ENCODE assay signal across 19 cellular contexts in genomic region chr20:20443509-20443908, GRCh38.
DNase-seq lines count a peak whose midpoint lies in the region; ATAC-seq and TF ChIP-seq lines count a peak whose summit lies in the region.
"Had no signal": no experiment of that assay in that cellular context is flagged by ENCODE, and none has a peak within 500 bp of the region (broad histone marks: within the 10 kb centered on the region; RNA-seq: fewer than 3 reads in every experiment).

No MANE protein-coding gene starts in this region.

- H3K27me3 ChIP-seq in body of pancreas (no peaks in the 10 kb centered on the region), spleen (replicated peaks in 1 of 7) (no peaks in the 10 kb centered on the region)

- H3K4me3 ChIP-seq in body of pancreas, result no peak overlapping the region
- H3K4me3 ChIP-seq in spleen, result no peak overlapping the region
- H3K4me3 ChIP-seq: GM23248 had no signal

- H3K4me1 ChIP-seq in body of pancreas (peaks cover 15% of the 10 kb centered on the region), spleen (peaks cover 0 to 19% (median 2%) of the 10 kb centered on the region in 6 donors)

- H3K27ac ChIP-seq in body of pancreas (no peak overlapping the region), spleen (no peak overlapping the region)
- H3K27ac ChIP-seq: C4-2B, GM23248 had no signal

- 82 to 89% methylated on average over 4 of the region's 4 CpGs for WGBS in body of pancreas, 2 donors
- 53 to 84% (median 66%) methylated on average over 3 to 4 of the region's 4 CpGs for WGBS in spleen, 5 donors

- H3K9me3 ChIP-seq in body of pancreas (no peaks in the 10 kb centered on the region), spleen (no peaks in the 10 kb centered on the region)

- peak; percentile 9 for DNase-seq in A172 (ENCODE audit: low spot score)
- peak; percentile 7 for DNase-seq in CD1c-positive myeloid dendritic cell (ENCODE audit: extremely low spot score)
- peak; percentile 37 for DNase-seq in KBM-7
- DNase-seq in glomerular visceral epithelial cell (ENCODE audit: extremely low spot score), result peak; percentile 39
- DNase-seq in body of pancreas, result no peak
- DNase-seq in NK-92 treated with Interleukin-12 subunit alpha and Interleukin-12 subunit beta, amount 100 ng/mL, for 24 hours (lab: John Stamatoyannopoulos, UW), result no peak
- DNase-seq in spleen, result no peak
- DNase-seq in COR-L47 (lab: John Stamatoyannopoulos, UW), result no peak
- DNase-seq: DMS153, EL, GM23248, KG1, NCI-H1417 treated with DMSO at 0.1 percent for 48 hours, NCI-H187 treated with DMSO at 0.1 percent for 48 hours, NCI-H526, Right ventricle myocardium superior, SW 1271 had no signal

- no peak for TF ChIP-seq CTCF in body of pancreas (IDR thresholded peaks at IDR 0.05)
- no peak for TF ChIP-seq CTCF in spleen (IDR thresholded peaks at IDR 0.05 in 8 of 11, conservative IDR thresholded peaks at IDR 0.05 in 3 of 11)

- in situ Hi-C loops in KBM-7 (cut with MboI; ENCODE audit: low pct_unique_long_range_greater_than_20kb, low sequenced_read_pairs), result no loop called here

- intact Hi-C loops in body of pancreas (cut with DNase I), result no loop called here
- intact Hi-C loops in spleen (cut with DNase I; ENCODE audit: low total_unique reads), result no loop called here

- TF ChIP-seq POLR2A in body of pancreas (IDR thresholded peaks at IDR 0.05) (no peak), spleen (IDR thresholded peaks at IDR 0.05) (no peak)

- no peaks in the 10 kb centered on the region for H3K36me3 ChIP-seq in body of pancreas (replicated peaks in 1 of 2; ENCODE audit: insufficient read depth in 1 of 2, low read depth in 2 of 2)
- peaks cover 0 to 43% (median 0%) of the 10 kb centered on the region in 6 donors for H3K36me3 ChIP-seq in spleen

- ATAC-seq in body of pancreas, result no peak
- ATAC-seq: HCT116 had no signal

Comparison
In these comparisons a context has a peak if more than half of its experiments do, and no peak if none do; other contexts are left out.
1. DNase-seq: peak in A172 (single experiment), CD1c-positive myeloid dendritic cell (single experiment), KBM-7 (single experiment) and glomerular visceral epithelial cell (single experiment); none in body of pancreas (0 of 4), NK-92 treated with Interleukin-12 subunit alpha and Interleukin-12 subunit beta, amount 100 ng/mL, for 24 hours (single experiment), spleen (single experiment) and COR-L47 (single experiment).